In the genomic region with DNA sequence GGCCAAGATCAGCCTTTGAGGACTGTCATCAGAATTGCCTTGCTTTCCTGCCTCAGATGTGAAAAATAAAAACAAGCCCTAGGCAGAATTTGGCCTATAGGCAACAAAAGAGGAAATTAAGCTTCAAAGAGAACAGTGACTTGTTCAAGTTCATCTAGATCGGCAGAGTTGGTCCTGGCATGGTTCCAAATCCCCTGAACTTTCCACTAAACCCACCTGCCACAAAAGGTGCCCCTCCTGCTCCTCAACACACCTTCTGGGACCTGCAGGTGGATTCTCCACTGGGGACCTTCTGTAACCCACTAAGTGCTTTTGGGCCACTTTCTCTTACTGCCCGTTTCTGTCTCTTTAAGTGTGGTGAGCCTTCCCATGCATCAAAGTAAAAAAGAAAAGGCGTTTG, we compare ENCODE assay signal across 29 cellular contexts. TPM values are rescaled to one million over a fixed set of nuclear protein-coding genes. Genes with fewer than 3 reads are reported as not detected.
"Had no signal": no experiment of that assay in that cellular context is flagged by ENCODE, and none has a peak within 500 bp of the region (broad histone marks: within the 10 kb centered on the region; RNA-seq: fewer than 3 reads in every experiment).

No MANE protein-coding gene starts in this region.

- H3K9me3 Mint-ChIP-seq: activated B cell treated with CpG ODN at 0.5 μM for 24 hours; activated CD4-positive, alpha-beta T cell treated with anti-CD3 and anti-CD28 coated beads, Interleukin-2, amount 10 ng/mL, durations not matched to agents 24 days and 14 days; activated naive CD4-positive, alpha-beta T cell treated with anti-CD3 and anti-CD28 coated beads for 36 hours; activated T-cell treated with anti-CD3 and anti-CD28 coated beads, Interleukin-2, amount 50 U/mL, for 4 hours; activated T-helper 17 cell treated with anti-CD3 and anti-CD28 coated beads, Interleukin-2, amount 50 U/mL, for 72 hours; brain; central memory CD8-positive, alpha-beta T cell; T-helper 1 cell treated with Interleukin-12 subunit alpha and Interleukin-12 subunit beta and Interleukin-4 antibody, amounts not matched to agents 30 μg/mL and 1 μg/mL, for 36 hours had no signal

- FAIRE-seq: astrocyte, RCC 7860, TTC549 had no signal

- ATAC-seq: activated CD8-positive, alpha-beta memory T cell treated with anti-CD3 and anti-CD28 coated beads, Interleukin-2, amount 10 ng/mL, durations not matched to agents 7 days and 5 days; activated T-cell treated with anti-CD3 and anti-CD28 coated beads, Interleukin-2, amount 50 U/mL, for 4 hours; activated T-helper 17 cell treated with anti-CD3 and anti-CD28 coated beads, Interleukin-2, amount 50 U/mL, for 72 hours had no signal

- DNase-seq: activated B cell treated with CpG ODN at 0.5 μM for 24 hours; activated CD4-positive, alpha-beta T cell treated with anti-CD3 and anti-CD28 coated beads for 1 hour; activated CD4-positive, alpha-beta T cell treated with anti-CD3 and anti-CD28 coated beads, Interleukin-2, amount 10 ng/mL, durations not matched to agents 24 days and 14 days; activated CD4-positive, alpha-beta T cell treated with anti-CD3 and anti-CD28 coated beads, Interleukin-2, amount 50 U/mL, for 48 hours; activated CD8-positive, alpha-beta memory T cell treated with anti-CD3 and anti-CD28 coated beads, Interleukin-2, amount 10 ng/mL, durations not matched to agents 7 days and 5 days; activated gamma-delta T cell; activated naive CD4-positive, alpha-beta T cell treated with anti-CD3 and anti-CD28 coated beads for 36 hours; activated T-cell treated with anti-CD3 and anti-CD28 coated beads, Interleukin-2, amount 50 U/mL, for 4 hours; amygdala; MG63; MV-4-11; NCI-H146; NCI-H187 treated with DMSO at 0.1 percent for 48 hours; NCI-H2081 treated with DMSO at 0.1 percent for 48 hours; NCI-H2171 treated with DMSO at 0.1 percent for 48 hours; NCI-H226; NCI-H510A; NCI-H526 treated with DMSO at 0.1 percent for 48 hours; NK-92 treated with Interleukin-12 subunit alpha and Interleukin-12 subunit beta, amount 100 ng/mL, for 24 hours; SHP77 treated with DMSO at 0.1 percent for 48 hours had no signal

- H3K27ac Mint-ChIP-seq: activated B cell treated with CpG ODN at 0.5 μM for 24 hours; activated CD4-positive, alpha-beta T cell treated with anti-CD3 and anti-CD28 coated beads, Interleukin-2, amount 10 ng/mL, durations not matched to agents 24 days and 14 days; activated CD8-positive, alpha-beta memory T cell treated with anti-CD3 and anti-CD28 coated beads, Interleukin-2, amount 10 ng/mL, durations not matched to agents 7 days and 5 days; activated naive CD4-positive, alpha-beta T cell treated with anti-CD3 and anti-CD28 coated beads for 36 hours; activated naive CD8-positive, alpha-beta T cell; activated T-helper 17 cell treated with anti-CD3 and anti-CD28 coated beads, Interleukin-2, amount 50 U/mL, for 72 hours; T-helper 1 cell treated with Interleukin-12 subunit alpha and Interleukin-12 subunit beta and Interleukin-4 antibody, amounts not matched to agents 30 μg/mL and 1 μg/mL, for 36 hours had no signal

- H3K36me3 Mint-ChIP-seq: activated CD8-positive, alpha-beta memory T cell treated with anti-CD3 and anti-CD28 coated beads, Interleukin-2, amount 10 ng/mL, durations not matched to agents 7 days and 5 days; activated naive CD8-positive, alpha-beta T cell; brain had no signal

- H3K36me3 ChIP-seq: MG63 had no signal

- H3K4me3 Mint-ChIP-seq: activated B cell treated with CpG ODN at 0.5 μM for 24 hours; activated CD4-positive, alpha-beta T cell treated with anti-CD3 and anti-CD28 coated beads, Interleukin-2, amount 10 ng/mL, durations not matched to agents 24 days and 14 days; activated CD8-positive, alpha-beta memory T cell treated with anti-CD3 and anti-CD28 coated beads, Interleukin-2, amount 10 ng/mL, durations not matched to agents 7 days and 5 days; activated naive CD4-positive, alpha-beta T cell treated with anti-CD3 and anti-CD28 coated beads for 36 hours; activated naive CD8-positive, alpha-beta T cell; activated T-cell treated with anti-CD3 and anti-CD28 coated beads, Interleukin-2, amount 50 U/mL, for 4 hours; activated T-helper 17 cell treated with anti-CD3 and anti-CD28 coated beads, Interleukin-2, amount 50 U/mL, for 72 hours; brain; central memory CD8-positive, alpha-beta T cell; T-helper 1 cell treated with Interleukin-12 subunit alpha and Interleukin-12 subunit beta and Interleukin-4 antibody, amounts not matched to agents 30 μg/mL and 1 μg/mL, for 36 hours had no signal

- H3K4me3 ChIP-seq: MG63 had no signal

- H3K4me1 Mint-ChIP-seq: activated B cell treated with CpG ODN at 0.5 μM for 24 hours; central memory CD8-positive, alpha-beta T cell had no signal

- H3K27me3 ChIP-seq: MG63 had no signal

- H3K9me3 ChIP-seq: MG63 had no signal

RNA-seq across cellular contexts. Expression of gene LRRN2, which starts 42.5 kb away (rescaled TPM):
- total RNA-seq: activated B cell treated with CpG ODN at 0.5 μM for 24 hours; activated CD8-positive, alpha-beta memory T cell treated with anti-CD3 and anti-CD28 coated beads, Interleukin-2, amount 10 ng/mL, durations not matched to agents 7 days and 5 days; activated naive CD4-positive, alpha-beta T cell treated with anti-CD3 and anti-CD28 coated beads for 36 hours; activated T-cell treated with anti-CD3 and anti-CD28 coated beads, Interleukin-2, amount 50 U/mL, for 4 hours; activated T-helper 17 cell treated with anti-CD3 and anti-CD28 coated beads, Interleukin-2, amount 50 U/mL, for 72 hours; SK-MEL-5 had no signal
